Comparison of ENCODE assay signal across 1 cellular context in the genomic region with DNA sequence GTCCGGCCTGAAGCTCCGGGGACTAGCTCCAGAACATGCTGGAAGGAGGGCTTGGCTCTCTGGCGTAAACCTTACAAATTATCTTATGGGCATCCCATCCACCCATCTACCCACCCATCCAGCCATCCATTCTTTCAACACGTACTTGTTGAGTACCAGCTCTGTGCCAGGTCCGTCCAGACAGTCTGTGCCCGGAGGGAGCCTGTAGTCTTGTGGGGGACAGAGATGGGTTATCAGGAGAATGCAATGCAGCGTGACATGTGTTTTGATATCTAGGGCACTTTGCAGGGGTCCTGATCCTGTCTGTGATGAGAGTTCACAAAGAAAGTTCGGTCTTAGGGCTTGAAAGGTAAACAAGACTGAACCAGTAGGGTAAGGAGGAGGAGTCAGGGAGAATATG.
TF ChIP-seq lines count a peak whose summit lies in the region.

No MANE protein-coding gene starts in this region.

TF ChIP-seq in HepG2, 621 proteins besides CTCF, POLR2A, EP300 and RAD21 (continued from another document):
- TF ChIP-seq, protein P1, sequence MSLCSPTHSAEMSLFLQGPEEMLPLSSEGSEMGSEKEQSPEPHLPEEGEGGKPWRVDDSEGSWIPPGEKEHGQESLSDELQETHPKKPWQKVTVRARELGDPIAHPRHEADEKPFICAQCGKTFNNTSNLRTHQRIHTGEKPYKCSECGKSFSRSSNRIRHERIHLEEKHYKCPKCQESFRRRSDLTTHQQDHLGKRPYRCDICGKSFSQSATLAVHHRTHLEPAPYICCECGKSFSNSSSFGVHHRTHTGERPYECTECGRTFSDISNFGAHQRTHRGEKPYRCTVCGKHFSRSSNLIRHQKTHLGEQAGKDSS (CRISPR knock-in tag; IDR thresholded peaks at IDR 0.05; ENCODE audit: borderline replicate concordance, low read depth) = no peak
- TF ChIP-seq MIER3 (CRISPR knock-in tag; IDR thresholded peaks at IDR 0.05; ENCODE audit: borderline replicate concordance) (no peak), HOXA5 (CRISPR knock-in tag; IDR thresholded peaks at IDR 0.05) (no peak), ZNF263 (CRISPR knock-in tag; IDR thresholded peaks at IDR 0.05) (no peak), ZNF496 (CRISPR knock-in tag; IDR thresholded peaks at IDR 0.05; ENCODE audit: insufficient replicate concordance) (no peak)
- TF ChIP-seq, protein P2, sequence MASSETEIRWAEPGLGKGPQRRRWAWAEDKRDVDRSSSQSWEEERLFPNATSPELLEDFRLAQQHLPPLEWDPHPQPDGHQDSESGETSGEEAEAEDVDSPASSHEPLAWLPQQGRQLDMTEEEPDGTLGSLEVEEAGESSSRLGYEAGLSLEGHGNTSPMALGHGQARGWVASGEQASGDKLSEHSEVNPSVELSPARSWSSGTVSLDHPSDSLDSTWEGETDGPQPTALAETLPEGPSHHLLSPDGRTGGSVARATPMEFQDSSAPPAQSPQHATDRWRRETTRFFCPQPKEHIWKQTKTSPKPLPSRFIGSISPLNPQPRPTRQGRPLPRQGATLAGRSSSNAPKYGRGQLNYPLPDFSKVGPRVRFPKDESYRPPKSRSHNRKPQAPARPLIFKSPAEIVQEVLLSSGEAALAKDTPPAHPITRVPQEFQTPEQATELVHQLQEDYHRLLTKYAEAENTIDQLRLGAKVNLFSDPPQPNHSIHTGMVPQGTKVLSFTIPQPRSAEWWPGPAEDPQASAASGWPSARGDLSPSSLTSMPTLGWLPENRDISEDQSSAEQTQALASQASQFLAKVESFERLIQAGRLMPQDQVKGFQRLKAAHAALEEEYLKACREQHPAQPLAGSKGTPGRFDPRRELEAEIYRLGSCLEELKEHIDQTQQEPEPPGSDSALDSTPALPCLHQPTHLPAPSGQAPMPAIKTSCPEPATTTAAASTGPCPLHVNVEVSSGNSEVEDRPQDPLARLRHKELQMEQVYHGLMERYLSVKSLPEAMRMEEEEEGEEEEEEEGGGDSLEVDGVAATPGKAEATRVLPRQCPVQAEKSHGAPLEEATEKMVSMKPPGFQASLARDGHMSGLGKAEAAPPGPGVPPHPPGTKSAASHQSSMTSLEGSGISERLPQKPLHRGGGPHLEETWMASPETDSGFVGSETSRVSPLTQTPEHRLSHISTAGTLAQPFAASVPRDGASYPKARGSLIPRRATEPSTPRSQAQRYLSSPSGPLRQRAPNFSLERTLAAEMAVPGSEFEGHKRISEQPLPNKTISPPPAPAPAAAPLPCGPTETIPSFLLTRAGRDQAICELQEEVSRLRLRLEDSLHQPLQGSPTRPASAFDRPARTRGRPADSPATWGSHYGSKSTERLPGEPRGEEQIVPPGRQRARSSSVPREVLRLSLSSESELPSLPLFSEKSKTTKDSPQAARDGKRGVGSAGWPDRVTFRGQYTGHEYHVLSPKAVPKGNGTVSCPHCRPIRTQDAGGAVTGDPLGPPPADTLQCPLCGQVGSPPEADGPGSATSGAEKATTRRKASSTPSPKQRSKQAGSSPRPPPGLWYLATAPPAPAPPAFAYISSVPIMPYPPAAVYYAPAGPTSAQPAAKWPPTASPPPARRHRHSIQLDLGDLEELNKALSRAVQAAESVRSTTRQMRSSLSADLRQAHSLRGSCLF (CRISPR knock-in tag; IDR thresholded peaks at IDR 0.05; ENCODE audit: borderline replicate concordance) = no peak
